1 cellular context compared by ENCODE assay signal in the genomic region with DNA sequence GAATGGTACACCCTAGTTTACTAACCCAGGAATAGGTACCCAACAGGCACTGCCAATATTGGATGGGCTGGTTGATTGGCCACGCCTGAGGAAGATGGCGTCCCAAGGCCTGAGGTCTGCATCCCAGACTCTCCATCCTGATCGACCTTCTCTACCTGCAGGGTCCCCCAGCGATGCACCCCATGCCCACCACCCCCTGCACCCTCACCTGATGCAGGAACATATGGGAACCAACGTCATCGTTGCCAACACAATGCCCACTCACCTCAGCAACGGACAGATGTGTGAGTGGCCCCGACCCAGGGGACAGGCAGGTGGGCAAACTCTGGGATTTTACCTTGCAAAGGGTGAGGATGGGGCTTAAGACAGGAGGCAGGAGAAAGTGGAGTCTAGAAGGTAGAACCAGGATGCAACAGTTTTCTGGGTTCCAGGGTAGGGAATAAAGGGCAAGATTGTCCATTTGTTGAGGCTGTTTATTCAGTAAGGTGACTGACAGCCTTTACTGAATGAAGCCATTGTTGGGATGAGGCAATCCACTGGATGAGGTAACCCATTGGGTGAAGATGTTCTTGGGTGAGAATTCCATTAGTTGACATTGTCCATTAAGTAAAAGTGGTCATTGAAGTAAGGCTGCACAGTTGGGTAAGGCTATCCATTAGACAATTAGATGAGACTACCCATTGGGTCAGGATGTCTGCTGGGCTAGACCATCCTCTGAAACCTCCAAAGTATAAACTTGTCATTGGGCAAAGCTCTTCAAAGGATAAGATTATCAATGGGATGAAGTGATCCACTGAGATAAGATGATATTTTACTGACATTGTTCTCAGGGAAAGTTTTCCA.
TF ChIP-seq lines count a peak whose summit lies in the region.

No MANE protein-coding gene starts in this region.

TF ChIP-seq in GM12878, 131 proteins besides CTCF, POLR2A, EP300 and RAD21 (continued from another document):
- no peak for TF ChIP-seq GABPA (IDR thresholded peaks at IDR 0.05; ENCODE audit: low read depth)
- 0 out of 2 replicates have a peak, but pooled peaks have one; percentile 7 for TF ChIP-seq FOXK2 (IDR thresholded peaks at IDR 0.05)
- no peak for TF ChIP-seq RELB (IDR thresholded peaks at IDR 0.05; ENCODE audit: low read depth)
